Comparison of ENCODE assay signal across 1 cellular context in genomic region chr1:30704271-30704670, GRCh38.
TF ChIP-seq lines count a peak whose summit lies in the region.

No MANE protein-coding gene starts in this region.

TF ChIP-seq in IMR-90, 13 proteins besides CTCF, POLR2A, EP300 and RAD21:
- no peak for TF ChIP-seq MXI1 (IDR thresholded peaks at IDR 0.05; ENCODE audit: borderline replicate concordance, low read depth, low read length)
- TF ChIP-seq MAZ (IDR thresholded peaks at IDR 0.05; ENCODE audit: borderline replicate concordance, low read depth, low read length) = no peak
- no peak for TF ChIP-seq USF2 (IDR thresholded peaks at IDR 0.05; ENCODE audit: low read depth, low read length)
- no peak for TF ChIP-seq SMC3 (IDR thresholded peaks at IDR 0.05; ENCODE audit: low read depth, low read length)
- no peak for TF ChIP-seq BHLHE40 (IDR thresholded peaks at IDR 0.05; ENCODE audit: low read depth, low read length)
- TF ChIP-seq ELK1 (IDR thresholded peaks at IDR 0.05; ENCODE audit: borderline replicate concordance, low read depth, low read length) = no peak
- TF ChIP-seq FOS (IDR thresholded peaks at IDR 0.05; ENCODE audit: low read depth, low read length) = no peak
- TF ChIP-seq MAFK (IDR thresholded peaks at IDR 0.05; ENCODE audit: low read depth, low read length) = no peak
TF ChIP-seq in IMR-90: peak in this region for 0.
